Comparison of ENCODE assay signal across 14 cellular contexts in the genomic region with DNA sequence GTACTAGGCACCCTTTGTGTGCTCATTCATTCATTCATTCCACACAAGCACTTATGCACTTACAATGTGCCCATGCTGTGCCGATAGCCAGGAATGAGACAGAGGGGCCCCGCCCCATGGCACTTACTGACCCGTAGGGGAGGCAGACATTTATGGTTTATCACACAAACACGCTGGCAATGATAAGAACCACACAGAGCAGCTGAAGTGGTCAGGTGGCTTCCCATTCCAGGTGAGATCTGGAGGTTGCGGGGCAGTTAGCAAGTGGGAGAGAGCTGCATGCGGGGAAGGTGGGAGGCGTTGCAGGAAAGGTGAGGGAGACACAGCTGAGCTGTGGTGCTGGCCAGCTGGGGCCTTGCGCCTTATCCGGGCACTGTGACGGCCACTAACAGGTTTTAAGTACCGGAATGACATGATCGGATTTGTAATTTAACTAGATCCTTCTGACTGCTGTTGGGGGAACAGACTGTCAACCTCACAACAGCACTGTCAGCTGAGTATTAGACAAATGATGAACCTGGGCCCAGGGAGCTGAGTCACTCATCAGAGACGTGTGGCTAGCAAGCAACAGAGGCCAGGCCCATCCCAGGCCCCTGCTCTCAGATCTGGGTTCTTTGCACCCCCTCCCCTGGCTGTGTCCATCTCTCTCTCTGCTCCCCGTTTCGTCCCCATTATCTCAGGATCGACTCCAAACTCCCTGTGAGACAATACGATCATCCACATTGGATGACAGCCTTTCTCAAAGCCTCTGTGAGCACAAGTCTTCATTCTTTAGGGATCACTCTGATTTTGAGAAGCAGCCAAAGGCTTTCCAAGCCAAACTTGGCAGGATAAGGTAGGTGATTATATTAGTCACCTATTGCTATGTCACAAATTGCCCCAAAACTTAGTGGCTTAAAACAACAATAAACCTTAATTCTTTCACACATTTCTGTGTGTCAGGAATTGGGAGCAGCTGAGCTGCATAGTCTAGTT. TPM values are rescaled to one million over a fixed set of nuclear protein-coding genes. Genes with fewer than 3 reads are reported as not detected.
A peak's percentile ranks its signal among the peaks of the same experiment; 100 is the strongest.
DNase-seq lines count a peak whose midpoint lies in the region; ATAC-seq, FAIRE-seq and TF ChIP-seq lines count a peak whose summit lies in the region.
"Had no signal": no experiment of that assay in that cellular context is flagged by ENCODE, and none has a peak within 500 bp of the region (broad histone marks: within the 10 kb centered on the region; RNA-seq: fewer than 3 reads in every experiment).

No MANE protein-coding gene starts in this region.

- FAIRE-seq in keratinocyte (lab: Jason Lieb, UNC): peak; percentile 84
- FAIRE-seq: endometrium had no signal

- in situ Hi-C loops in ACHN (cut with HindIII; ENCODE audit: low pct_ligation_motif_present, low pct_unique_long_range_greater_than_20kb, low sequenced_read_pairs): no loop called here

- H3K9me3 ChIP-seq in keratinocyte (ENCODE audit: control insufficient read depth, low read depth, low read length): no peaks in the 10 kb centered on the region
- H3K9me3 ChIP-seq in aorta (ENCODE audit: control insufficient read depth, low read length): no peaks in the 10 kb centered on the region

- no peaks in the 10 kb centered on the region for H3K9me1 ChIP-seq in keratinocyte (ENCODE audit: control insufficient read depth, extremely low read depth, insufficient read depth, low read length)

- dilution Hi-C loops in keratinocyte (cut with MboI; ENCODE audit: extremely low pct_ligation_motif_present, low sequenced_read_pairs): no loop called here

- no peak overlapping the region for H3K4me3 ChIP-seq in keratinocyte (ENCODE audit: control insufficient read depth in 2 of 3, extremely low read depth in 1 of 3, insufficient read depth in 2 of 3, low read depth in 1 of 3, low read length in 3 of 3)
- no peak overlapping the region for H3K4me3 ChIP-seq in aorta (ENCODE audit: low read length in 2 of 2)
- no peak overlapping the region for H3K4me3 ChIP-seq in dorsolateral prefrontal cortex

- 73 to 79% methylated on average over 17 of the region's 17 CpGs for WGBS in aorta, 2 donors

- no peak overlapping the region for H3K9ac ChIP-seq in keratinocyte (ENCODE audit: control insufficient read depth, extremely low read depth, insufficient read depth, low read length)

- H3K27ac ChIP-seq in keratinocyte (ENCODE audit: control insufficient read depth, insufficient read depth, low read length): no peak overlapping the region
- no peak overlapping the region for H3K27ac ChIP-seq in aorta (ENCODE audit: low read depth in 1 of 2, low read length in 2 of 2)
- no peak overlapping the region for H3K27ac ChIP-seq in dorsolateral prefrontal cortex
- H3K27ac ChIP-seq: C4-2B had no signal

- intact Hi-C loops in aorta (cut with DNase I) (loop anchor here in 1 of 2 donors (5.0 kb wide), 1 partner anchor 62 kb away; no protein-coding TSS in a partner anchor), dorsolateral prefrontal cortex (cut with DNase I) (no loop called here)

- DNase-seq in ACHN (peak; percentile 31), HS-5 (ENCODE audit: low read depth) (peak; percentile 52), amniotic stem cell (lab: John Stamatoyannopoulos, UW) (peak; percentile 14), keratinocyte (ENCODE audit: low read depth, low spot score) (peak; percentile 11), aorta (no peak), T-helper 2 cell (no peak), NCI-H1436 (lab: John Stamatoyannopoulos, UW) (no peak), dorsolateral prefrontal cortex (no peak)
- DNase-seq: activated CD4-positive, alpha-beta memory T cell treated with anti-CD3 and anti-CD28 coated beads, Interleukin-2, amount 10 ng/mL, durations not matched to agents 7 days and 5 days; stimulated activated naive CD4-positive, alpha-beta T cell treated with Interleukin-2 at 50 U/mL for 16 hours had no signal

- TF ChIP-seq CTCF in keratinocyte (optimal IDR thresholded peaks at IDR 0.05 in 1 of 3, IDR thresholded peaks at IDR 0.05 in 1 of 3, conservative IDR thresholded peaks at IDR 0.05 in 1 of 3; ENCODE audit: extremely low read depth in 1 of 3, insufficient read depth in 2 of 3, low read length in 3 of 3): no peak
- TF ChIP-seq CTCF in dorsolateral prefrontal cortex (IDR thresholded peaks at IDR 0.05 in 54 of 56, conservative IDR thresholded peaks at IDR 0.05 in 2 of 56; ENCODE audit: low read depth in 1 of 56, partially characterized antibody in 56 of 56): no peak

- H3K36me3 ChIP-seq in keratinocyte (ENCODE audit: control insufficient read depth in 2 of 2, extremely low read depth in 1 of 2, insufficient read depth in 2 of 2, low read length in 2 of 2) (no peaks in the 10 kb centered on the region), aorta (ENCODE audit: control insufficient read depth in 1 of 2, insufficient read depth in 2 of 2, low read length in 1 of 2) (no peaks in the 10 kb centered on the region)

- no peak overlapping the region for H2AFZ ChIP-seq in keratinocyte (ENCODE audit: control insufficient read depth, low read length)

- no peaks in the 10 kb centered on the region for H4K20me1 ChIP-seq in keratinocyte (ENCODE audit: control insufficient read depth, extremely low read depth, insufficient read depth, low read length)

- no peaks in the 10 kb centered on the region for H3K79me2 ChIP-seq in keratinocyte (ENCODE audit: control insufficient read depth, insufficient read depth, low read length)

- peaks cover 22% of the 10 kb centered on the region for H3K27me3 ChIP-seq in keratinocyte (ENCODE audit: control insufficient read depth, extremely low read depth, insufficient read depth, low read length)
- H3K27me3 ChIP-seq in aorta (ENCODE audit: control insufficient read depth in 1 of 2, insufficient read depth in 2 of 2, low read length in 1 of 2): no peaks in the 10 kb centered on the region
- H3K27me3 ChIP-seq in dorsolateral prefrontal cortex: no peaks in the 10 kb centered on the region

- peak overlapping the region; percentile 39 for H3K4me2 ChIP-seq in keratinocyte (ENCODE audit: control insufficient read depth, extremely low read depth, insufficient read depth, low read depth, low read length)

- H3K4me1 ChIP-seq in keratinocyte (ENCODE audit: control insufficient read depth, extremely low read depth, insufficient read depth, low read length) (peaks cover 11% of the 10 kb centered on the region), aorta (ENCODE audit: control insufficient read depth in 1 of 2, insufficient read depth in 2 of 2, low read length in 2 of 2) (no peaks in the 10 kb centered on the region)

- ATAC-seq in aorta (ENCODE audit: low FRiP score): no peak
- ATAC-seq: activated naive CD4-positive, alpha-beta T cell treated with anti-CD3 and anti-CD28 coated beads, Interleukin-2, amount 50 U/mL, for 72 hours had no signal

RNA-seq across cellular contexts. Expression of a gene that starts 28.4 kb away (rescaled TPM):
- polyA plus RNA-seq in keratinocyte (0.01 to 0.03 TPM in 2 of 3 replicates, not detected in the other), aorta (1 to 10 TPM in 1 of 2 donors, under 1 TPM in 1; 0.77 to 3.5 TPM)
- polyA plus RNA-seq in keratinocyte (2011; ENCODE audit: low read depth): not detected
- not detected in 2 replicates for polyA plus RNA-seq in keratinocyte (2011; cell fraction: cytosol; rRNA removed)
- 0.05 TPM in 1 of 2 replicates, not detected in the other for polyA plus RNA-seq in keratinocyte (2011; cell fraction: nucleus; rRNA removed)
- polyA plus RNA-seq in keratinocyte (2012; ENCODE audit: low replicate concordance): 0.21 TPM in 1 of 2 replicates, not detected in the other
- 0.13 TPM in 1 of 3 replicates, not detected in the others for polyA minus RNA-seq in keratinocyte
- polyA minus RNA-seq in keratinocyte (2011; cell fraction: cytosol; rRNA and poly(A)+ RNA removed): not detected
- polyA minus RNA-seq in keratinocyte (2011; cell fraction: nucleus; rRNA and poly(A)+ RNA removed): not detected in 2 replicates
- total RNA-seq in aorta (10 to 100 TPM; 12.2 to 29.8 TPM), dorsolateral prefrontal cortex (10 to 100 TPM; 10.5 to 80.1 (median 44.5) TPM)
- total RNA-seq: activated CD4-positive, alpha-beta memory T cell treated with anti-CD3 and anti-CD28 coated beads, Interleukin-2, amount 10 ng/mL, durations not matched to agents 7 days and 5 days had no signal

RNA-seq across cellular contexts. Expression of a gene that starts 48.1 kb away (rescaled TPM):
- polyA plus RNA-seq in keratinocyte (not detected in 3 replicates), aorta (10 to 100 TPM in 1 of 2 donors, 1 to 10 TPM in 1; 2.8 to 24.7 TPM)
- polyA plus RNA-seq in keratinocyte (2011; ENCODE audit: low read depth): not detected
- polyA plus RNA-seq in keratinocyte (2011; cell fraction: cytosol; rRNA removed): not detected in 2 replicates
- not detected in 2 replicates for polyA plus RNA-seq in keratinocyte (2011; cell fraction: nucleus; rRNA removed)
- polyA plus RNA-seq in keratinocyte (2012; ENCODE audit: low replicate concordance): not detected in 2 replicates
- polyA minus RNA-seq in keratinocyte: not detected in 3 replicates
- not detected for polyA minus RNA-seq in keratinocyte (2011; cell fraction: cytosol; rRNA and poly(A)+ RNA removed)
- polyA minus RNA-seq in keratinocyte (2011; cell fraction: nucleus; rRNA and poly(A)+ RNA removed): not detected in 2 replicates
- total RNA-seq in aorta (not detected), dorsolateral prefrontal cortex (1 to 10 TPM in 10 of 120 experiments, under 1 TPM in 19, not detected in 91; 0.40 to 1.4 (median 0.80) TPM)
- total RNA-seq: activated CD4-positive, alpha-beta memory T cell treated with anti-CD3 and anti-CD28 coated beads, Interleukin-2, amount 10 ng/mL, durations not matched to agents 7 days and 5 days; LHCN-M2 had no signal

Comparison
In these comparisons a context has a peak if more than half of its experiments do, and no peak if none do; other contexts are left out.
1. DNase-seq: peak in ACHN (single experiment), HS-5 (single experiment), amniotic stem cell (single experiment) and keratinocyte (single experiment); none in aorta (0 of 2), T-helper 2 cell (0 of 5), NCI-H1436 (single experiment) and dorsolateral prefrontal cortex (0 of 10).